ENCODE assay signal across 9 cellular contexts in the genomic region with DNA sequence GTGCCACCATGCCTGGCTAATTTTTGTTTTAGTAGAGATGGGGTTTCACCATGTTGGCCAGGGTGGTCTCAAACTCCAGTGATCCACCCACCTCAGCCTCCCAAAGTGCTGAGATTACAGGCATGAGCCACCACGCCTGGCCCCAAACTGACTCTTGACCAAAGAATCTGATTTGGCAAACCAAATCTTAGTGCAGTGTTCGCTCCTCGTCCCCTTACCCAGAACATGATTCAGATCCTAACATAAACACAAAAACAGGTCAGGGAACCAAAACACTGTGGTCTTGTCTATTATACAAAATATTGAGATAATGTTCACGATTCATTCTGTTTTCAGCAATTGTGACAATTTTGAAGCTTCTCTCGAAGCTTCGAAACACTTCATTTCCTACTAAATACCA. TPM values are rescaled to one million over a fixed set of nuclear protein-coding genes. Genes with fewer than 3 reads are reported as not detected.
"Had no signal": no experiment of that assay in that cellular context is flagged by ENCODE, and none has a peak within 500 bp of the region (broad histone marks: within the 10 kb centered on the region; RNA-seq: fewer than 3 reads in every experiment).

No MANE protein-coding gene starts in this region.

RNA-seq across cellular contexts. Expression of gene CALR3, which starts 55.9 kb away (rescaled TPM):
- total RNA-seq: LHCN-M2; MCF 10A; NCI-H460; OCI-LY7; PC-9; Peyer's patch; SJCRH30; T-cell; T-helper 1 cell treated with Interleukin-12 subunit alpha and Interleukin-12 subunit beta and Interleukin-4 antibody, amounts not matched to agents 30 ng/mL and 1 ng/mL, for 36 hours had no signal
